ENCODE assay signal across 15 cellular contexts in the genomic region with DNA sequence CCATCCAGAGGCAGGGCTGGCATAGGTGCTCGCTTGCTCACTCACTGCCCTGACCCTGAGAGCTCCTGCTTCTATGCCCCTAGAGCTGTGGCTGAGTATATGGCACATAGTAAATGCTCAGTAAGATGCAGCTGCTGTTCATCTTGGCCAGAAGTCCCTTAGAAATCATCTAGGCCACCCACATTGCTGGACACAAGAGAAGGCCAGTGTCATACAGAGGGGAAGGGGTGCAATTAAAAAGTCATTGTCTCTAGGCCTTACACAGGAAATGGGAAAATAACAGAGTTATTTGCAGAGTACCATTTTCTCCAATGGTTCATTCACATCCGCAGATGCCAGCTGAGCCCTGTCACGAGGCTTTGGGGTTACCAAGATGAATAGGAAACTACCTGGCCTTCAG.
DNase-seq lines count a peak whose midpoint lies in the region; ATAC-seq, FAIRE-seq and TF ChIP-seq lines count a peak whose summit lies in the region.
"Had no signal": no experiment of that assay in that cellular context is flagged by ENCODE, and none has a peak within 500 bp of the region (broad histone marks: within the 10 kb centered on the region; RNA-seq: fewer than 3 reads in every experiment).

No MANE protein-coding gene starts in this region.

- H3K4me3 Mint-ChIP-seq in T-helper 1 cell treated with Interleukin-12 subunit alpha and Interleukin-12 subunit beta and Interleukin-4 antibody, amounts not matched to agents 30 μg/mL and 1 μg/mL, for 36 hours = no peak overlapping the region
- peak overlapping the region; percentile 45 for H3K4me3 Mint-ChIP-seq in activated T-helper 1 cell treated with anti-CD3 and anti-CD28 coated beads, Interleukin-12 subunit alpha, Interleukin-12 subunit beta, Interleukin-2, Interleukin-4 antibody, amounts not matched to agents 30 ng/mL and 10 ng/mL and 1 ng/mL, durations not matched to agents 14 hours and 24 hours and 36 hours
- no peak overlapping the region for H3K4me3 Mint-ChIP-seq in neural progenitor cell
- H3K4me3 Mint-ChIP-seq: CD4-positive, CD25-positive, alpha-beta regulatory T cell; IgD-negative memory B cell had no signal

- no peak overlapping the region for H3K27ac ChIP-seq in A549
- no peak overlapping the region for H3K27ac ChIP-seq in neural progenitor cell
- H3K27ac ChIP-seq in SK-N-SH (ENCODE audit: low read depth in 2 of 2, low read length in 1 of 2) = no peak overlapping the region
- H3K27ac ChIP-seq: 22Rv1; BLaER1 treated with 17β-estradiol and CSF1 and Interleukin-3, amounts not matched to agents 10 nM and 100 nM had no signal

- H3K27ac Mint-ChIP-seq in T-helper 1 cell treated with Interleukin-12 subunit alpha and Interleukin-12 subunit beta and Interleukin-4 antibody, amounts not matched to agents 30 μg/mL and 1 μg/mL, for 36 hours = peak overlapping the region; percentile 20
- peak overlapping the region; percentile 40 for H3K27ac Mint-ChIP-seq in activated T-helper 1 cell treated with anti-CD3 and anti-CD28 coated beads, Interleukin-12 subunit alpha, Interleukin-12 subunit beta, Interleukin-2, Interleukin-4 antibody, amounts not matched to agents 30 ng/mL and 10 ng/mL and 1 ng/mL, durations not matched to agents 14 hours and 24 hours and 36 hours
- peak overlapping the region; percentile 3 for H3K27ac Mint-ChIP-seq in neural progenitor cell
- H3K27ac Mint-ChIP-seq: IgD-negative memory B cell had no signal

- WGBS in A549 (ENCODE audit: missing lambda C conversion rate) = 84% methylated on average over 3 of the region's 3 CpGs
- WGBS in SK-N-SH (ENCODE audit: low lambda C conversion rate) = 47% methylated on average over 3 of the region's 3 CpGs

- peaks cover 22% of the 10 kb centered on the region for H3K36me3 Mint-ChIP-seq in T-helper 1 cell treated with Interleukin-12 subunit alpha and Interleukin-12 subunit beta and Interleukin-4 antibody, amounts not matched to agents 30 μg/mL and 1 μg/mL, for 36 hours (ENCODE audit: low read depth)
- peaks cover 30% of the 10 kb centered on the region for H3K36me3 Mint-ChIP-seq in activated T-helper 1 cell treated with anti-CD3 and anti-CD28 coated beads, Interleukin-12 subunit alpha, Interleukin-12 subunit beta, Interleukin-2, Interleukin-4 antibody, amounts not matched to agents 30 ng/mL and 10 ng/mL and 1 ng/mL, durations not matched to agents 14 hours and 24 hours and 36 hours (ENCODE audit: low read depth)
- H3K36me3 Mint-ChIP-seq in neural progenitor cell = no peaks in the 10 kb centered on the region
- H3K36me3 Mint-ChIP-seq: CD4-positive, CD25-positive, alpha-beta regulatory T cell; IgD-negative memory B cell had no signal

- TF ChIP-seq POLR2A in A549 (IDR thresholded peaks at IDR 0.05; ENCODE audit: low read length) = no peak

- H3K4me3 ChIP-seq in A549 (no peak overlapping the region), neural progenitor cell (no peak overlapping the region), SK-N-SH (ENCODE audit: low read depth in 2 of 2, low read length in 1 of 2) (no peak overlapping the region)
- H3K4me3 ChIP-seq: BLaER1 treated with 17β-estradiol and CSF1 and Interleukin-3, amounts not matched to agents 10 nM and 100 nM; HAP-1 had no signal

- no peaks in the 10 kb centered on the region for H3K9me3 Mint-ChIP-seq in T-helper 1 cell treated with Interleukin-12 subunit alpha and Interleukin-12 subunit beta and Interleukin-4 antibody, amounts not matched to agents 30 μg/mL and 1 μg/mL, for 36 hours
- H3K9me3 Mint-ChIP-seq in activated T-helper 1 cell treated with anti-CD3 and anti-CD28 coated beads, Interleukin-12 subunit alpha, Interleukin-12 subunit beta, Interleukin-2, Interleukin-4 antibody, amounts not matched to agents 30 ng/mL and 10 ng/mL and 1 ng/mL, durations not matched to agents 14 hours and 24 hours and 36 hours = peaks cover 7% of the 10 kb centered on the region
- peaks cover 5% of the 10 kb centered on the region for H3K9me3 Mint-ChIP-seq in neural progenitor cell
- H3K9me3 Mint-ChIP-seq: CD4-positive, CD25-positive, alpha-beta regulatory T cell; IgD-negative memory B cell had no signal

- H3K4me2 ChIP-seq in A549 (no peak overlapping the region), neural progenitor cell (no peak overlapping the region), SK-N-SH (no peak overlapping the region)

- H3K9ac ChIP-seq in neural progenitor cell (no peak overlapping the region), SK-N-SH (no peak overlapping the region)
- H3K9ac ChIP-seq: BLaER1 treated with 17β-estradiol and CSF1 and Interleukin-3, amounts not matched to agents 10 nM and 100 nM had no signal

- CTCF ChIA-PET in A549 (lab: Yijun Ruan, JAX) (no interaction called here), SK-N-SH (lab: Yijun Ruan, JAX) (no interaction called here)

- H3K79me2 ChIP-seq in neural progenitor cell (ENCODE audit: low read depth) (no peaks in the 10 kb centered on the region), SK-N-SH (ENCODE audit: insufficient read depth) (no peaks in the 10 kb centered on the region)

- no peaks in the 10 kb centered on the region for H3K27me3 Mint-ChIP-seq in T-helper 1 cell treated with Interleukin-12 subunit alpha and Interleukin-12 subunit beta and Interleukin-4 antibody, amounts not matched to agents 30 μg/mL and 1 μg/mL, for 36 hours (ENCODE audit: low read depth)
- no peaks in the 10 kb centered on the region for H3K27me3 Mint-ChIP-seq in activated T-helper 1 cell treated with anti-CD3 and anti-CD28 coated beads, Interleukin-12 subunit alpha, Interleukin-12 subunit beta, Interleukin-2, Interleukin-4 antibody, amounts not matched to agents 30 ng/mL and 10 ng/mL and 1 ng/mL, durations not matched to agents 14 hours and 24 hours and 36 hours (ENCODE audit: insufficient read depth)
- peaks cover 2% of the 10 kb centered on the region for H3K27me3 Mint-ChIP-seq in neural progenitor cell (ENCODE audit: insufficient read depth, low read depth)
- H3K27me3 Mint-ChIP-seq: CD4-positive, CD25-positive, alpha-beta regulatory T cell had no signal

- ATAC-seq in A549 = no peak

- POLR2A ChIA-PET in A549 (lab: Yijun Ruan, JAX) (no interaction called here), SK-N-SH (lab: Yijun Ruan, JAX) (no interaction called here)

- TF ChIP-seq RAD21 in A549 (conservative IDR thresholded peaks at IDR 0.05 in 1 of 2, IDR thresholded peaks at IDR 0.05 in 1 of 2) (no peak), SK-N-SH (IDR thresholded peaks at IDR 0.05; ENCODE audit: low read length) (no peak)

- H3K27me3 ChIP-seq in neural progenitor cell (no peaks in the 10 kb centered on the region), SK-N-SH (ENCODE audit: insufficient read depth) (no peaks in the 10 kb centered on the region)
- H3K27me3 ChIP-seq: BLaER1 treated with 17β-estradiol and CSF1 and Interleukin-3, amounts not matched to agents 10 nM and 100 nM had no signal

- H3K4me1 ChIP-seq in A549 (peaks cover 6% of the 10 kb centered on the region; the same call in 1 of the 3 replicates), neural progenitor cell (no peaks in the 10 kb centered on the region), SK-N-SH (ENCODE audit: control insufficient read depth in 1 of 2, insufficient read depth in 2 of 2, low read depth in 1 of 2, low read length in 1 of 2) (no peaks in the 10 kb centered on the region)
- H3K4me1 ChIP-seq: HAP-1 had no signal

- H3F3A ChIP-seq in neural progenitor cell (ENCODE audit: low read depth) (no peaks in the 10 kb centered on the region), SK-N-SH (replicated peaks; ENCODE audit: insufficient read depth) (no peaks in the 10 kb centered on the region)

- H2AFZ ChIP-seq in neural progenitor cell (replicated peaks) = no peak overlapping the region
- no peak overlapping the region for H2AFZ ChIP-seq in SK-N-SH (ENCODE audit: low read depth)

- H3K9me3 ChIP-seq in A549 (no peaks in the 10 kb centered on the region), neural progenitor cell (ENCODE audit: low read depth) (no peaks in the 10 kb centered on the region), SK-N-SH (no peaks in the 10 kb centered on the region)
- H3K9me3 ChIP-seq: BLaER1 treated with 17β-estradiol and CSF1 and Interleukin-3, amounts not matched to agents 10 nM and 100 nM; HAP-1 had no signal

- TF ChIP-seq CTCF in A549 (IDR thresholded peaks at IDR 0.05) (no peak), neural progenitor cell (IDR thresholded peaks at IDR 0.05) (no peak), SK-N-SH (IDR thresholded peaks at IDR 0.05) (no peak)

- H4K20me1 ChIP-seq in neural progenitor cell (ENCODE audit: low read depth) (no peaks in the 10 kb centered on the region), SK-N-SH (ENCODE audit: insufficient read depth) (no peaks in the 10 kb centered on the region)
- H4K20me1 ChIP-seq: BLaER1 treated with 17β-estradiol and CSF1 and Interleukin-3, amounts not matched to agents 10 nM and 100 nM had no signal

- H3K36me3 ChIP-seq in neural progenitor cell = no peaks in the 10 kb centered on the region
- no peaks in the 10 kb centered on the region for H3K36me3 ChIP-seq in SK-N-SH (replicated peaks in 1 of 2; ENCODE audit: control insufficient read depth in 1 of 2, insufficient read depth in 2 of 2, low read length in 1 of 2)
- H3K36me3 ChIP-seq: BLaER1 treated with 17β-estradiol and CSF1 and Interleukin-3, amounts not matched to agents 10 nM and 100 nM; HAP-1 had no signal

- H3K9me2 ChIP-seq in SK-N-SH = no peaks in the 10 kb centered on the region

- peak; percentile 32 for FAIRE-seq in A549 (lab: Jason Lieb, UNC)
- FAIRE-seq: GM18507, H1 had no signal

- peaks cover 56% of the 10 kb centered on the region for H3K4me1 Mint-ChIP-seq in T-helper 1 cell treated with Interleukin-12 subunit alpha and Interleukin-12 subunit beta and Interleukin-4 antibody, amounts not matched to agents 30 μg/mL and 1 μg/mL, for 36 hours (ENCODE audit: low read depth)
- H3K4me1 Mint-ChIP-seq in activated T-helper 1 cell treated with anti-CD3 and anti-CD28 coated beads, Interleukin-12 subunit alpha, Interleukin-12 subunit beta, Interleukin-2, Interleukin-4 antibody, amounts not matched to agents 30 ng/mL and 10 ng/mL and 1 ng/mL, durations not matched to agents 14 hours and 24 hours and 36 hours (ENCODE audit: low read depth) = peaks cover 53% of the 10 kb centered on the region
- no peaks in the 10 kb centered on the region for H3K4me1 Mint-ChIP-seq in neural progenitor cell
- H3K4me1 Mint-ChIP-seq: IgD-negative memory B cell had no signal

- DNase-seq in T-helper 1 cell (no peak), A549 (ENCODE audit: low read depth in 1 of 2, low spot score in 1 of 2) (no peak), neural progenitor cell (ENCODE audit: low spot score) (no peak), DMS153 (lab: John Stamatoyannopoulos, UW) (no peak), SK-N-SH (no peak)
- DNase-seq in activated T-helper 1 cell treated with anti-CD3 and anti-CD28 coated beads, Interleukin-12 subunit alpha, Interleukin-12 subunit beta, Interleukin-2, Interleukin-4 antibody, amounts not matched to agents 30 ng/mL and 10 ng/mL and 1 ng/mL, durations not matched to agents 14 hours and 24 hours and 36 hours (ENCODE audit: low spot score) = no peak
- DNase-seq: ACHN; CD4-positive, CD25-positive, alpha-beta regulatory T cell had no signal

- intact Hi-C loops in activated T-helper 1 cell treated with anti-CD3 and anti-CD28 coated beads, Interleukin-12 subunit alpha, Interleukin-12 subunit beta, Interleukin-2, Interleukin-4 antibody, amounts not matched to agents 30 ng/mL and 10 ng/mL and 1 ng/mL, durations not matched to agents 14 hours and 24 hours and 36 hours (cut with micrococcal nuclease) = no loop called here

- no peak for TF ChIP-seq EP300 in A549 (IDR thresholded peaks at IDR 0.05)
- TF ChIP-seq EP300 in SK-N-SH (IDR thresholded peaks at IDR 0.05; ENCODE audit: borderline replicate concordance in 1 of 2, low read depth in 1 of 2, low read length in 1 of 2) = no peak
